In the genomic region with DNA sequence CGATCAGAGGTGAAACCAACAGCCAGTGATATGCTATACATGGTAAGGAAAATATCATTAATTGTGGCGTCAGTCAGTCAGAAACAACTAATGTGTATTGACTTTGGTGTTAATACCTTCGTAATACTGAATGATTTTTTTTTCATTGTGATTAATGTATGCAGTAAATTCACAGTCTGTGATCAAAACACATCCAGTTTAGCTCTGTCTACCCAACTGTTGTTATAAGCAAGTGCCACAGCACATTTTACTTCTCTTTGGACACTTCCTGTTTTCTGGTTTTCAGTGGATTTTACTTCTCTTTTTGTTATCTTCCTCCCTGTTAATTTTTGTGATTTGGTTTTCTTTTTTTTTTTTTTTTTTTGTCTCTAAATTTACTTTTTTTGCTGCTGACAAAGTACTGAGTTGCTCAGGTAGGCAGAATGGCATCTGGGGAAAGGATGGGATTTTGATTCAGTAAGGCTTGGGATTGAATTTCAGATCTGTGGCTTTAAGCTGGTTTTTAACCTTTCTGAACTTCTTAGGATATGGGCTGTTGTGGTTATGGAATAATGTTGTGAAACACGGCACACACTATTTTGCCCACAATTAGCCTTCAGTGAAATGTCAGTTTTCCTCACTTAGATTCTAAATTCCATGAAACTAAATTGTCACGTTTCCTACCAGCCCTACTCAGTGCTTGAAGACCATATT, we compare ENCODE assay signal across 9 cellular contexts. TPM values are rescaled to one million over a fixed set of nuclear protein-coding genes. Genes with fewer than 3 reads are reported as not detected.
DNase-seq lines count a peak whose midpoint lies in the region; ATAC-seq and TF ChIP-seq lines count a peak whose summit lies in the region.
"Had no signal": no experiment of that assay in that cellular context is flagged by ENCODE, and none has a peak within 500 bp of the region (broad histone marks: within the 10 kb centered on the region; RNA-seq: fewer than 3 reads in every experiment).

No MANE protein-coding gene starts in this region.

- no peaks in the 10 kb centered on the region for H3K9me2 ChIP-seq in PC-3 (replicated peaks; ENCODE audit: low read length)

- TF ChIP-seq CTCF in PC-3 (conservative IDR thresholded peaks at IDR 0.05; ENCODE audit: low read depth, low read length): no peak
- no peak for TF ChIP-seq CTCF in epithelial cell of esophagus (IDR thresholded peaks at IDR 0.05; ENCODE audit: insufficient read depth, low read depth, low read length, missing control alignments)

- ATAC-seq in GM18868 (IDR thresholded peaks at IDR 0.05; ENCODE audit: unreplicated experiment) (peak; percentile 17), HG02870 (IDR thresholded peaks at IDR 0.05; ENCODE audit: unreplicated experiment) (peak; percentile 19), PC-3 (peak; percentile 5; the same call in 1 of the 2 replicates), GM18870 (IDR thresholded peaks at IDR 0.05; ENCODE audit: unreplicated experiment) (no peak)

- intact Hi-C loops in PC-3 (cut with micrococcal nuclease): loop anchor here (2.0 to 10.0 kb wide), 2 partner anchors 90 to 316 kb away; partner anchors contain the start of gene GLIPR1L2

- H3F3A ChIP-seq in PC-3 (ENCODE audit: low read length, unreplicated experiment): no peaks in the 10 kb centered on the region

- DNase-seq in PC-3 (no peak), epithelial cell of esophagus (ENCODE audit: low read depth) (no peak), pons (ENCODE audit: low spot score) (peak; percentile 60), NCI-H1105 (lab: John Stamatoyannopoulos, UW) (no peak)
- DNase-seq in activated CD4-positive, alpha-beta T cell treated with anti-CD3 and anti-CD28 coated beads for 1 hour: no peak

- no peaks in the 10 kb centered on the region for H3K9me3 ChIP-seq in PC-3 (ENCODE audit: low read length)

- H3K4me3 ChIP-seq in PC-3 (ENCODE audit: low read length) (peak overlapping the region; percentile 67), epithelial cell of esophagus (ENCODE audit: low read length) (peak overlapping the region; percentile 21)
- H3K4me3 ChIP-seq: cardiac muscle cell had no signal

- POLR2A ChIA-PET in PC-3 (lab: Charles Lee; ENCODE audit: unreplicated experiment): interaction anchor here (0.5 to 1.6 kb wide), 3 partner anchors 30 to 90 kb away, joined by 3 to 11 read pairs (median 5); partner anchors contain the start of genes GLIPR1L2 and KRR1

- CTCF ChIA-PET in PC-3 (lab: Charles Lee): no interaction called here

- peaks cover 31% of the 10 kb centered on the region for H3K79me2 ChIP-seq in PC-3 (ENCODE audit: low read length)

- H4K20me1 ChIP-seq in PC-3 (ENCODE audit: low read length): no peaks in the 10 kb centered on the region

- peak overlapping the region; percentile 77 for H3K27ac ChIP-seq in PC-3 (ENCODE audit: low read length)
- H3K27ac ChIP-seq: cardiac muscle cell had no signal

- no peaks in the 10 kb centered on the region for H3K27me3 ChIP-seq in PC-3 (ENCODE audit: low read length)
- H3K27me3 ChIP-seq: cardiac muscle cell had no signal

- no peaks in the 10 kb centered on the region for H3K36me3 ChIP-seq in PC-3 (ENCODE audit: low read depth, low read length)
- H3K36me3 ChIP-seq: cardiac muscle cell had no signal

- H3K9ac ChIP-seq in PC-3 (ENCODE audit: low read length): peak overlapping the region; percentile 61

- H3K4me1 ChIP-seq in PC-3 (ENCODE audit: insufficient read depth, low read length): peaks cover 32% of the 10 kb centered on the region

- TSS peak; percentile 84 for BruUV-seq in PC-3 (replicated peaks; lab: Mats Ljungman, UMichigan)

- peak overlapping the region; percentile 92 for H3K4me2 ChIP-seq in PC-3 (ENCODE audit: low read length)

- H2AFZ ChIP-seq in PC-3 (ENCODE audit: low read length): peak overlapping the region; percentile 75

RNA-seq across cellular contexts. Expression of gene GLIPR1, which starts 0.6 kb away (rescaled TPM):
- 21.3 and 22.2 TPM in 2 replicates for total RNA-seq in PC-3 (2014; rRNA removed)

RNA-seq across cellular contexts. Expression of gene KRR1, which starts 30.2 kb away (rescaled TPM):
- total RNA-seq in PC-3 (2014; rRNA removed): 49.9 and 68.4 TPM in 2 replicates
